8 cellular contexts compared by ENCODE assay signal in genomic region chr17:64779344-64780095, GRCh38.
A peak's percentile ranks its signal among the peaks of the same experiment; 100 is the strongest.
DNase-seq lines count a peak whose midpoint lies in the region; ATAC-seq and TF ChIP-seq lines count a peak whose summit lies in the region.

No MANE protein-coding gene starts in this region.

- H3K4me3 ChIP-seq in RWPE2 (ENCODE audit: severe bottlenecking) (peak overlapping the region; percentile 37), epithelial cell of proximal tubule (ENCODE audit: low read depth, low read length) (peak overlapping the region; percentile 51), neutrophil (ENCODE audit: low read depth in 1 of 2, low read length in 1 of 2) (peak overlapping the region; percentile 80 to 87)

- DNase-seq in D341Med (ENCODE audit: low spot score) (peak; percentile 33), RWPE2 (ENCODE audit: low spot score) (no peak), epithelial cell of proximal tubule (ENCODE audit: low read depth) (no peak), omental fat pad (ENCODE audit: low spot score) (no peak), COLO829 (ENCODE audit: low spot score) (no peak), HEK293T (ENCODE audit: extremely low spot score) (no peak)

- H3K36me3 ChIP-seq in RWPE2 (ENCODE audit: low read depth) (no peaks in the 10 kb centered on the region), neutrophil (peaks cover 41% of the 10 kb centered on the region)

- POLR2A ChIA-PET in HEK293T (lab: Yijun Ruan, JAX), result no interaction called here

- no peak for ATAC-seq in RWPE2 (ENCODE audit: low read depth)
- no peak for ATAC-seq in omental fat pad (ENCODE audit: low FRiP score)
- no peak for ATAC-seq in HG03378 (IDR thresholded peaks at IDR 0.05; ENCODE audit: unreplicated experiment)

- no peaks in the 10 kb centered on the region for H3K27me3 ChIP-seq in RWPE2 (ENCODE audit: insufficient read depth, poor library complexity, severe bottlenecking)
- H3K27me3 ChIP-seq in neutrophil, result peaks cover 27% of the 10 kb centered on the region

- CTCF ChIA-PET in HEK293T (lab: Yijun Ruan, JAX), result no interaction called here

- H3K9me3 ChIP-seq in RWPE2 (ENCODE audit: severe bottlenecking), result no peaks in the 10 kb centered on the region
- H3K9me3 ChIP-seq in neutrophil, result no peaks in the 10 kb centered on the region

- H3K27ac ChIP-seq in RWPE2 (ENCODE audit: poor library complexity, severe bottlenecking), result no peak overlapping the region
- H3K27ac ChIP-seq in neutrophil, result peak overlapping the region; percentile 78

- H3K4me1 ChIP-seq in RWPE2 (ENCODE audit: insufficient read depth, poor library complexity, severe bottlenecking) (no peaks in the 10 kb centered on the region), neutrophil (ENCODE audit: control insufficient read depth in 1 of 2, insufficient read depth in 1 of 2, low read depth in 1 of 2, low read length in 1 of 2) (peaks cover 69 to 72% of the 10 kb centered on the region in 2 experiments)

- TF ChIP-seq CTCF in RWPE2 (IDR thresholded peaks at IDR 0.05; ENCODE audit: poor library complexity, severe bottlenecking), result no peak
- TF ChIP-seq CTCF in epithelial cell of proximal tubule (conservative IDR thresholded peaks at IDR 0.05; ENCODE audit: low read depth, low read length), result no peak
- no peak for TF ChIP-seq CTCF in neutrophil (IDR thresholded peaks at IDR 0.05)
- no peak for TF ChIP-seq CTCF in omental fat pad (IDR thresholded peaks at IDR 0.05)

TF ChIP-seq in HEK293T, 16 proteins besides CTCF, POLR2A, EP300 and RAD21:
- TF ChIP-seq BHLHE40 (IDR thresholded peaks at IDR 0.05; ENCODE audit: borderline replicate concordance) (no peak), LEF1 (IDR thresholded peaks at IDR 0.05; ENCODE audit: borderline replicate concordance) (no peak), ELF4 (IDR thresholded peaks at IDR 0.05) (no peak), PKNOX1 (IDR thresholded peaks at IDR 0.05) (no peak), FOXK2 (IDR thresholded peaks at IDR 0.05) (no peak)
